18 cellular contexts compared by ENCODE assay signal in genomic region chr10:131784363-131785120, GRCh38.
A peak's percentile ranks its signal among the peaks of the same experiment; 100 is the strongest.
DNase-seq lines count a peak whose midpoint lies in the region; ATAC-seq and TF ChIP-seq lines count a peak whose summit lies in the region.
"Had no signal": no experiment of that assay in that cellular context is flagged by ENCODE, and none has a peak within 500 bp of the region (broad histone marks: within the 10 kb centered on the region; RNA-seq: fewer than 3 reads in every experiment).

No MANE protein-coding gene starts in this region.

- H3K27ac Mint-ChIP-seq in activated CD8-positive, alpha-beta memory T cell treated with anti-CD3 and anti-CD28 coated beads, Interleukin-2, amount 10 ng/mL, durations not matched to agents 7 days and 5 days = no peak overlapping the region
- no peak overlapping the region for H3K27ac Mint-ChIP-seq in type B pancreatic cell
- H3K27ac Mint-ChIP-seq: CD4-positive, alpha-beta T cell; GM23338; HFFc6 had no signal

- H4K20me1 ChIP-seq in osteoblast (ENCODE audit: insufficient read depth, low read length) = no peaks in the 10 kb centered on the region

- no peaks in the 10 kb centered on the region for H3K9me3 Mint-ChIP-seq in activated CD8-positive, alpha-beta memory T cell treated with anti-CD3 and anti-CD28 coated beads, Interleukin-2, amount 10 ng/mL, durations not matched to agents 7 days and 5 days (ENCODE audit: low read depth)
- H3K9me3 Mint-ChIP-seq in type B pancreatic cell = no peaks in the 10 kb centered on the region
- H3K9me3 Mint-ChIP-seq: CD4-positive, alpha-beta T cell had no signal

- ATAC-seq in activated CD8-positive, alpha-beta memory T cell treated with anti-CD3 and anti-CD28 coated beads, Interleukin-2, amount 10 ng/mL, durations not matched to agents 7 days and 5 days = no peak
- ATAC-seq in GM19463 (IDR thresholded peaks at IDR 0.05; ENCODE audit: unreplicated experiment) (no peak), HG02840 (IDR thresholded peaks at IDR 0.05; ENCODE audit: low FRiP score, unreplicated experiment) (no peak)
- ATAC-seq: A549, GM23338, HCT116, HepG2 had no signal

- H3K4me1 ChIP-seq in osteoblast (ENCODE audit: insufficient read depth, low read length) = no peaks in the 10 kb centered on the region
- H3K4me1 ChIP-seq: A549, Caco-2 had no signal

- no peaks in the 10 kb centered on the region for H3K79me2 ChIP-seq in osteoblast (ENCODE audit: insufficient read depth, low read length)

- H3K4me2 ChIP-seq in osteoblast (ENCODE audit: insufficient read depth, low read length) = no peak overlapping the region
- H3K4me2 ChIP-seq: A549, GM23338 had no signal

- H3K4me3 ChIP-seq in osteoblast (ENCODE audit: insufficient read depth, low read length) = no peak overlapping the region
- H3K4me3 ChIP-seq: A549, GM23338 had no signal

- H3K4me1 Mint-ChIP-seq in activated CD8-positive, alpha-beta memory T cell treated with anti-CD3 and anti-CD28 coated beads, Interleukin-2, amount 10 ng/mL, durations not matched to agents 7 days and 5 days = no peaks in the 10 kb centered on the region
- H3K4me1 Mint-ChIP-seq in type B pancreatic cell (ENCODE audit: unreplicated experiment) = no peaks in the 10 kb centered on the region

- CTCF ChIA-PET in activated CD8-positive, alpha-beta memory T cell treated with anti-CD3 and anti-CD28 coated beads, Interleukin-2, amount 10 ng/mL, durations not matched to agents 7 days and 5 days (lab: Charles Lee) = no interaction called here

- H3K36me3 ChIP-seq in osteoblast (ENCODE audit: insufficient read depth, low read length) = no peaks in the 10 kb centered on the region

- no peaks in the 10 kb centered on the region for H3K9me3 ChIP-seq in osteoblast (ENCODE audit: low read depth, low read length)

- no peak overlapping the region for H2AFZ ChIP-seq in osteoblast (ENCODE audit: low read length)
- H2AFZ ChIP-seq: GM23338 had no signal

- peak; percentile 25 for DNase-seq in activated CD8-positive, alpha-beta memory T cell treated with anti-CD3 and anti-CD28 coated beads, Interleukin-2, amount 50 U/mL, for 48 hours
- no peak for DNase-seq in activated CD8-positive, alpha-beta memory T cell treated with anti-CD3 and anti-CD28 coated beads, Interleukin-2, amount 10 ng/mL, durations not matched to agents 7 days and 5 days
- DNase-seq in mesenteric fat pad (ENCODE audit: low spot score) (peak; percentile 81), osteoblast (ENCODE audit: insufficient read length, low spot score, missing footprints) (peak; percentile 22), type B pancreatic cell (ENCODE audit: extremely low spot score, unreplicated experiment) (peak; percentile 64)
- DNase-seq in stimulated activated CD4-positive, alpha-beta T cell treated with anti-CD3 and anti-CD28 coated beads, Interleukin-12 subunit alpha, Interleukin-12 subunit beta, amount 100 ng/mL, for 4 hours = no peak
- DNase-seq: AML-193; Caco-2; CD4-positive, alpha-beta T cell; HFFc6 had no signal

- H3K27me3 ChIP-seq in osteoblast (ENCODE audit: insufficient read depth, low read length) = no peaks in the 10 kb centered on the region

- H3K27ac ChIP-seq in osteoblast (ENCODE audit: low read depth, low read length) = no peak overlapping the region
- H3K27ac ChIP-seq: 22Rv1, A549, C4-2B had no signal

- H3K27me3 Mint-ChIP-seq in activated CD8-positive, alpha-beta memory T cell treated with anti-CD3 and anti-CD28 coated beads, Interleukin-2, amount 10 ng/mL, durations not matched to agents 7 days and 5 days = no peaks in the 10 kb centered on the region
- H3K27me3 Mint-ChIP-seq in type B pancreatic cell = peaks cover 14% of the 10 kb centered on the region

- TF ChIP-seq CTCF in osteoblast (IDR thresholded peaks at IDR 0.05; ENCODE audit: extremely low read depth, low read depth, low read length) = no peak
- TF ChIP-seq CTCF in type B pancreatic cell (conservative IDR thresholded peaks at IDR 0.05) = no peak

- no peaks in the 10 kb centered on the region for H3K36me3 Mint-ChIP-seq in activated CD8-positive, alpha-beta memory T cell treated with anti-CD3 and anti-CD28 coated beads, Interleukin-2, amount 10 ng/mL, durations not matched to agents 7 days and 5 days
- H3K36me3 Mint-ChIP-seq in type B pancreatic cell = no peaks in the 10 kb centered on the region

- H3K4me3 Mint-ChIP-seq in activated CD8-positive, alpha-beta memory T cell treated with anti-CD3 and anti-CD28 coated beads, Interleukin-2, amount 10 ng/mL, durations not matched to agents 7 days and 5 days = no peak overlapping the region
- no peak overlapping the region for H3K4me3 Mint-ChIP-seq in type B pancreatic cell
- H3K4me3 Mint-ChIP-seq: CD4-positive, alpha-beta T cell; GM23338; HFFc6 had no signal

Comparison
In these comparisons a context has a peak if more than half of its experiments do, and no peak if none do; other contexts are left out.
1. DNase-seq: peak in activated CD8-positive, alpha-beta memory T cell treated with anti-CD3 and anti-CD28 coated beads, Interleukin-2, amount 50 U/mL, for 48 hours (single experiment), mesenteric fat pad (single experiment), osteoblast (single experiment) and type B pancreatic cell (single experiment); none in activated CD8-positive, alpha-beta memory T cell treated with anti-CD3 and anti-CD28 coated beads, Interleukin-2, amount 10 ng/mL, durations not matched to agents 7 days and 5 days (single experiment) and stimulated activated CD4-positive, alpha-beta T cell treated with anti-CD3 and anti-CD28 coated beads, Interleukin-12 subunit alpha, Interleukin-12 subunit beta, amount 100 ng/mL, for 4 hours (single experiment).